13 cellular contexts compared by ENCODE assay signal in genomic region chr22:46062971-46063631, GRCh38.
DNase-seq lines count a peak whose midpoint lies in the region; ATAC-seq, FAIRE-seq and TF ChIP-seq lines count a peak whose summit lies in the region.
"Had no signal": no experiment of that assay in that cellular context is flagged by ENCODE, and none has a peak within 500 bp of the region (broad histone marks: within the 10 kb centered on the region; RNA-seq: fewer than 3 reads in every experiment).

No MANE protein-coding gene starts in this region.

- peak overlapping the region; percentile 59 for H3K4me3 ChIP-seq in LNCaP clone FGC (ENCODE audit: low read depth, low read length)
- peak overlapping the region in 2 of 3 donors; percentile 40 to 62 for H3K4me3 ChIP-seq in breast epithelium

- H3K9me3 ChIP-seq in breast epithelium = no peaks in the 10 kb centered on the region

- no peak for TF ChIP-seq POLR2A in breast epithelium (IDR thresholded peaks at IDR 0.05)

- no peak for FAIRE-seq in HTR-8/SVneo (lab: Jason Lieb, UNC)

- H3K4me1 ChIP-seq in breast epithelium = peaks cover 10 to 25% of the 10 kb centered on the region in 2 donors

- intact Hi-C loops in breast epithelium (cut with DNase I; ENCODE audit: low total_unique reads) = no loop called here
- intact Hi-C loops in left colon (cut with DNase I, micrococcal nuclease) = no loop called here

- H3K27ac ChIP-seq in breast epithelium (peak overlapping the region; percentile 100), substantia nigra (ENCODE audit: low read depth, low read length, poor library complexity, severe bottlenecking) (peak overlapping the region; percentile 99)

- TF ChIP-seq CTCF in LNCaP clone FGC (IDR thresholded peaks at IDR 0.05; ENCODE audit: control insufficient read depth, extremely low read depth, insufficient read depth) (no peak), breast epithelium (IDR thresholded peaks at IDR 0.05) (no peak)

- no peak for DNase-seq in LNCaP clone FGC (ENCODE audit: low read depth)
- peak; percentile 24 to 43 for DNase-seq in breast epithelium (ENCODE audit: low spot score in 2 of 2)
- DNase-seq in left colon = peak; percentile 6 to 25
- DNase-seq in substantia nigra (lab: John Stamatoyannopoulos, UW) = no peak
- DNase-seq in stimulated activated CD4-positive, alpha-beta T cell treated with anti-CD3 and anti-CD28 coated beads, Interleukin-15, amount 100 ng/mL, for 24 hours = no peak
- DNase-seq in GM03348 (ENCODE audit: low spot score) = no peak
- no peak for DNase-seq in iPS-NIHi11 (ENCODE audit: low spot score)
- no peak for DNase-seq in HTR-8/SVneo (ENCODE audit: insufficient read length, low spot score)
- DNase-seq: amygdala; foreskin fibroblast; NCI-H1048; stimulated activated CD4-positive, alpha-beta T cell treated with anti-CD3 and anti-CD28 coated beads, Interleukin-4, amount 100 ng/mL, for 1 hour had no signal

- H3K27me3 ChIP-seq in breast epithelium = no peaks in the 10 kb centered on the region

- H3K36me3 ChIP-seq in breast epithelium = no peaks in the 10 kb centered on the region

- ATAC-seq in left colon = no peak
- ATAC-seq: activated CD4-positive, CD25-positive, alpha-beta regulatory T cell treated with anti-CD3 and anti-CD28 coated beads, Interleukin-2, amount 50 U/mL, for 24 hours had no signal

Comparison
In these comparisons a context has a peak if more than half of its experiments do, and no peak if none do; other contexts are left out.
1. DNase-seq: peak in breast epithelium (2 of 2) and left colon (2 of 2); none in LNCaP clone FGC (single experiment), substantia nigra (0 of 49), stimulated activated CD4-positive, alpha-beta T cell treated with anti-CD3 and anti-CD28 coated beads, Interleukin-15, amount 100 ng/mL, for 24 hours (single experiment), GM03348 (single experiment), iPS-NIHi11 (single experiment) and HTR-8/SVneo (single experiment).